1 cellular context compared by ENCODE assay signal in genomic region chr5:74953961-74954720, GRCh38.
TF ChIP-seq lines count a peak whose summit lies in the region.

No MANE protein-coding gene starts in this region.

TF ChIP-seq in HepG2, 621 proteins besides CTCF, POLR2A, EP300 and RAD21 (continued from another document and continues in another):
- TF ChIP-seq GABPB1 (CRISPR knock-in tag; IDR thresholded peaks at IDR 0.05) (peak; percentile 60), DMAP1 (CRISPR knock-in tag; IDR thresholded peaks at IDR 0.05) (peak; percentile 22; the same call in 1 of the 2 replicates), ZBTB43 (CRISPR knock-in tag; conservative IDR thresholded peaks at IDR 0.05) (peak; percentile 54; the same call in 1 of the 2 replicates), ZNF367 (CRISPR knock-in tag; IDR thresholded peaks at IDR 0.05; ENCODE audit: borderline replicate concordance) (no peak), HNF1A (IDR thresholded peaks at IDR 0.05; ENCODE audit: low read depth) (peak; percentile 85), HNF1A (CRISPR knock-in tag; IDR thresholded peaks at IDR 0.05; ENCODE audit: borderline replicate concordance) (peak; percentile 93), HOXA5 (CRISPR knock-in tag; IDR thresholded peaks at IDR 0.05) (no peak), BORCS8-MEF2B (CRISPR knock-in tag; IDR thresholded peaks at IDR 0.05) (0 out of 2 replicates have a peak, but pooled peaks have one; percentile 43), HMG20B (CRISPR knock-in tag; conservative IDR thresholded peaks at IDR 0.05) (0 out of 2 replicates have a peak, but pooled peaks have one; percentile 12), NFIC (IDR thresholded peaks at IDR 0.05; ENCODE audit: low read length) (peak; percentile 73; the same call in 1 of the 2 replicates), ZNF556 (CRISPR knock-in tag; IDR thresholded peaks at IDR 0.05; ENCODE audit: borderline replicate concordance) (peak; percentile 36; the same call in 1 of the 2 replicates), ESRRA (CRISPR knock-in tag; IDR thresholded peaks at IDR 0.05; ENCODE audit: low read depth) (peak; percentile 52; the same call in 1 of the 2 replicates), ASH2L (IDR thresholded peaks at IDR 0.05; ENCODE audit: insufficient read length, low read depth, low read length) (peak; percentile 51), CBX5 (CRISPR knock-in tag; IDR thresholded peaks at IDR 0.05; ENCODE audit: borderline replicate concordance) (peak; percentile 51; the same call in 1 of the 2 replicates), ZNF331 (CRISPR knock-in tag; IDR thresholded peaks at IDR 0.05) (0 out of 2 replicates have a peak, but pooled peaks have one; percentile 19), RFX5 (IDR thresholded peaks at IDR 0.05; ENCODE audit: low read depth, low read length) (no peak), ZNF296 (CRISPR knock-in tag; conservative IDR thresholded peaks at IDR 0.05) (no peak), KDM5A (IDR thresholded peaks at IDR 0.05; ENCODE audit: borderline replicate concordance, low read length) (no peak), ZNF614 (CRISPR knock-in tag; IDR thresholded peaks at IDR 0.05; ENCODE audit: borderline replicate concordance) (peak; percentile 44; the same call in 1 of the 2 replicates), KLF6 (CRISPR knock-in tag; IDR thresholded peaks at IDR 0.05) (0 out of 2 replicates have a peak, but pooled peaks have one; percentile 24), ATF4 (CRISPR knock-in tag; IDR thresholded peaks at IDR 0.05) (peak in 1 of 2 experiments; percentile 63; a peak in 2 of 4 replicates), MLX (CRISPR knock-in tag; IDR thresholded peaks at IDR 0.05) (0 out of 2 replicates have a peak, but pooled peaks have one; percentile 25), NR2F6 (IDR thresholded peaks at IDR 0.05) (peak; percentile 79), NR2F6 (CRISPR knock-in tag; IDR thresholded peaks at IDR 0.05) (peak; percentile 89), SNAPC4 (CRISPR knock-in tag; IDR thresholded peaks at IDR 0.05) (no peak), MIER3 (CRISPR knock-in tag; IDR thresholded peaks at IDR 0.05; ENCODE audit: borderline replicate concordance) (peak; percentile 87; the same call in 1 of the 2 replicates), CEBPB (IDR thresholded peaks at IDR 0.05; ENCODE audit: borderline replicate concordance, low read depth, low read length) (peak; percentile 88), ZNF878 (CRISPR knock-in tag; IDR thresholded peaks at IDR 0.05) (peak; percentile 41; the same call in 1 of the 2 replicates), ZNF790 (CRISPR knock-in tag; IDR thresholded peaks at IDR 0.05; ENCODE audit: borderline replicate concordance) (no peak), ERF (CRISPR knock-in tag; IDR thresholded peaks at IDR 0.05) (peak; percentile 58; the same call in 1 of the 2 replicates), NCOA5 (CRISPR knock-in tag; IDR thresholded peaks at IDR 0.05) (no peak), RXRB (CRISPR knock-in tag; IDR thresholded peaks at IDR 0.05; ENCODE audit: borderline replicate concordance) (peak; percentile 98), ZNF12 (CRISPR knock-in tag; IDR thresholded peaks at IDR 0.05) (no peak; the same call in 1 of the 2 replicates), ZNF883 (CRISPR knock-in tag; IDR thresholded peaks at IDR 0.05; ENCODE audit: not compliant biosample characterization) (no peak), HNF4A (CRISPR knock-in tag; IDR thresholded peaks at IDR 0.05) (peak; percentile 94), ZNF773 (CRISPR knock-in tag; IDR thresholded peaks at IDR 0.05; ENCODE audit: borderline replicate concordance) (no peak), ZFP91 (CRISPR knock-in tag; IDR thresholded peaks at IDR 0.05; ENCODE audit: borderline replicate concordance) (0 out of 2 replicates have a peak, but pooled peaks have one; percentile 47), ATF7-NPFF (CRISPR knock-in tag; IDR thresholded peaks at IDR 0.05; ENCODE audit: low read depth) (no peak; the same call in 1 of the 2 replicates), ZFX (CRISPR knock-in tag; IDR thresholded peaks at IDR 0.05; ENCODE audit: low read depth) (peak; percentile 54; the same call in 1 of the 2 replicates), RARA (CRISPR knock-in tag; IDR thresholded peaks at IDR 0.05) (peak; percentile 98), TFE3 (CRISPR knock-in tag; IDR thresholded peaks at IDR 0.05) (peak; percentile 92), MED8 (CRISPR knock-in tag; IDR thresholded peaks at IDR 0.05; ENCODE audit: insufficient replicate concordance) (peak; percentile 80), GFI1 (CRISPR knock-in tag; IDR thresholded peaks at IDR 0.05; ENCODE audit: borderline replicate concordance) (peak; percentile 65; the same call in 1 of the 2 replicates), CBFB (CRISPR knock-in tag; IDR thresholded peaks at IDR 0.05) (0 out of 2 replicates have a peak, but pooled peaks have one; percentile 37)
